In the genomic region with DNA sequence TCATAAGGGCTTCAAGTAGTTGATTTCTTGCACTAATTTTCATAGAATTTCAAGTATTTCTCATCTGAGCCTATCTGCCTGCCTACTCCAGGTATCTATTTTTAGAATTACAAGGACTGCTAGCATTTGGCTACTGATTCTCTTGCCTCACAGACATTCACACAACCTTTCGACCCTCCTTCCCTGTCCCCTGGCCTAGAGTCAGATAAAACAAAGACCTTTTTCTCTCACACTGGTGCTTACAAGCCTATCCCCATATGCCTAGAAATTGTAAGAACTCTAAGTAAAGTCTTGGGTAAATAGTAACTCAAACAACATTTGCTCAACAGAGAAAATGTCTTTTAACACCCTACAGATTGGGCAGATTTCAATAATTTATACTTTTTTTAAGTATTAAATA, we compare ENCODE assay signal across 1 cellular context.
TF ChIP-seq lines count a peak whose summit lies in the region.

No MANE protein-coding gene starts in this region.

TF ChIP-seq in HepG2, 621 proteins besides CTCF, POLR2A, EP300 and RAD21 (continued from another document and continues in another):
- TF ChIP-seq, protein P1, sequence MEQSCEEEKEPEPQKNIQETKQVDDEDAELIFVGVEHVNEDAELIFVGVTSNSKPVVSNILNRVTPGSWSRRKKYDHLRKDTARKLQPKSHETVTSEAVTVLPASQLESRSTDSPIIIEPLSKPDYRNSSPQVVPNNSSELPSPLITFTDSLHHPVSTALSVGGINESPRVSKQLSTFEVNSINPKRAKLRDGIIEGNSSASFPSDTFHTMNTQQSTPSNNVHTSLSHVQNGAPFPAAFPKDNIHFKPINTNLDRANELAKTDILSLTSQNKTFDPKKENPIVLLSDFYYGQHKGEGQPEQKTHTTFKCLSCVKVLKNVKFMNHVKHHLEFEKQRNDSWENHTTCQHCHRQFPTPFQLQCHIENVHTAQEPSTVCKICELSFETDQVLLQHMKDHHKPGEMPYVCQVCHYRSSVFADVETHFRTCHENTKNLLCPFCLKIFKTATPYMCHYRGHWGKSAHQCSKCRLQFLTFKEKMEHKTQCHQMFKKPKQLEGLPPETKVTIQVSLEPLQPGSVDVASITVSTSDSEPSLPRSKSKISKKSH (CRISPR knock-in tag; IDR thresholded peaks at IDR 0.05; ENCODE audit: borderline replicate concordance): no peak
- no peak for TF ChIP-seq PHF20 (CRISPR knock-in tag; IDR thresholded peaks at IDR 0.05)
- no peak for TF ChIP-seq MYC (CRISPR knock-in tag; IDR thresholded peaks at IDR 0.05; ENCODE audit: borderline replicate concordance)
- TF ChIP-seq ZNF687 (CRISPR knock-in tag; IDR thresholded peaks at IDR 0.05): no peak
- no peak for TF ChIP-seq AFF4 (CRISPR knock-in tag; IDR thresholded peaks at IDR 0.05)
- no peak for TF ChIP-seq MTF1 (CRISPR knock-in tag; IDR thresholded peaks at IDR 0.05)
- TF ChIP-seq, protein P2, sequence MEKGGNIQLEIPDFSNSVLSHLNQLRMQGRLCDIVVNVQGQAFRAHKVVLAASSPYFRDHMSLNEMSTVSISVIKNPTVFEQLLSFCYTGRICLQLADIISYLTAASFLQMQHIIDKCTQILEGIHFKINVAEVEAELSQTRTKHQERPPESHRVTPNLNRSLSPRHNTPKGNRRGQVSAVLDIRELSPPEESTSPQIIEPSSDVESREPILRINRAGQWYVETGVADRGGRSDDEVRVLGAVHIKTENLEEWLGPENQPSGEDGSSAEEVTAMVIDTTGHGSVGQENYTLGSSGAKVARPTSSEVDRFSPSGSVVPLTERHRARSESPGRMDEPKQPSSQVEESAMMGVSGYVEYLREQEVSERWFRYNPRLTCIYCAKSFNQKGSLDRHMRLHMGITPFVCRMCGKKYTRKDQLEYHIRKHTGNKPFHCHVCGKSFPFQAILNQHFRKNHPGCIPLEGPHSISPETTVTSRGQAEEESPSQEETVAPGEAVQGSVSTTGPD (CRISPR knock-in tag; IDR thresholded peaks at IDR 0.05): no peak
- TF ChIP-seq, protein P3, sequence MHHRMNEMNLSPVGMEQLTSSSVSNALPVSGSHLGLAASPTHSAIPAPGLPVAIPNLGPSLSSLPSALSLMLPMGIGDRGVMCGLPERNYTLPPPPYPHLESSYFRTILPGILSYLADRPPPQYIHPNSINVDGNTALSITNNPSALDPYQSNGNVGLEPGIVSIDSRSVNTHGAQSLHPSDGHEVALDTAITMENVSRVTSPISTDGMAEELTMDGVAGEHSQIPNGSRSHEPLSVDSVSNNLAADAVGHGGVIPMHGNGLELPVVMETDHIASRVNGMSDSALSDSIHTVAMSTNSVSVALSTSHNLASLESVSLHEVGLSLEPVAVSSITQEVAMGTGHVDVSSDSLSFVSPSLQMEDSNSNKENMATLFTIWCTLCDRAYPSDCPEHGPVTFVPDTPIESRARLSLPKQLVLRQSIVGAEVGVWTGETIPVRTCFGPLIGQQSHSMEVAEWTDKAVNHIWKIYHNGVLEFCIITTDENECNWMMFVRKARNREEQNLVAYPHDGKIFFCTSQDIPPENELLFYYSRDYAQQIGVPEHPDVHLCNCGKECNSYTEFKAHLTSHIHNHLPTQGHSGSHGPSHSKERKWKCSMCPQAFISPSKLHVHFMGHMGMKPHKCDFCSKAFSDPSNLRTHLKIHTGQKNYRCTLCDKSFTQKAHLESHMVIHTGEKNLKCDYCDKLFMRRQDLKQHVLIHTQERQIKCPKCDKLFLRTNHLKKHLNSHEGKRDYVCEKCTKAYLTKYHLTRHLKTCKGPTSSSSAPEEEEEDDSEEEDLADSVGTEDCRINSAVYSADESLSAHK (CRISPR knock-in tag; IDR thresholded peaks at IDR 0.05; ENCODE audit: borderline replicate concordance): no peak
- TF ChIP-seq HMG20A (CRISPR knock-in tag; IDR thresholded peaks at IDR 0.05; ENCODE audit: borderline replicate concordance): peak; percentile 62; the same call in 1 of the 2 replicates
- no peak for TF ChIP-seq NFE2L1 (CRISPR knock-in tag; IDR thresholded peaks at IDR 0.05; ENCODE audit: borderline replicate concordance)
- no peak for TF ChIP-seq SETDB1 (CRISPR knock-in tag; IDR thresholded peaks at IDR 0.05; ENCODE audit: borderline replicate concordance)
- TF ChIP-seq, protein P4, sequence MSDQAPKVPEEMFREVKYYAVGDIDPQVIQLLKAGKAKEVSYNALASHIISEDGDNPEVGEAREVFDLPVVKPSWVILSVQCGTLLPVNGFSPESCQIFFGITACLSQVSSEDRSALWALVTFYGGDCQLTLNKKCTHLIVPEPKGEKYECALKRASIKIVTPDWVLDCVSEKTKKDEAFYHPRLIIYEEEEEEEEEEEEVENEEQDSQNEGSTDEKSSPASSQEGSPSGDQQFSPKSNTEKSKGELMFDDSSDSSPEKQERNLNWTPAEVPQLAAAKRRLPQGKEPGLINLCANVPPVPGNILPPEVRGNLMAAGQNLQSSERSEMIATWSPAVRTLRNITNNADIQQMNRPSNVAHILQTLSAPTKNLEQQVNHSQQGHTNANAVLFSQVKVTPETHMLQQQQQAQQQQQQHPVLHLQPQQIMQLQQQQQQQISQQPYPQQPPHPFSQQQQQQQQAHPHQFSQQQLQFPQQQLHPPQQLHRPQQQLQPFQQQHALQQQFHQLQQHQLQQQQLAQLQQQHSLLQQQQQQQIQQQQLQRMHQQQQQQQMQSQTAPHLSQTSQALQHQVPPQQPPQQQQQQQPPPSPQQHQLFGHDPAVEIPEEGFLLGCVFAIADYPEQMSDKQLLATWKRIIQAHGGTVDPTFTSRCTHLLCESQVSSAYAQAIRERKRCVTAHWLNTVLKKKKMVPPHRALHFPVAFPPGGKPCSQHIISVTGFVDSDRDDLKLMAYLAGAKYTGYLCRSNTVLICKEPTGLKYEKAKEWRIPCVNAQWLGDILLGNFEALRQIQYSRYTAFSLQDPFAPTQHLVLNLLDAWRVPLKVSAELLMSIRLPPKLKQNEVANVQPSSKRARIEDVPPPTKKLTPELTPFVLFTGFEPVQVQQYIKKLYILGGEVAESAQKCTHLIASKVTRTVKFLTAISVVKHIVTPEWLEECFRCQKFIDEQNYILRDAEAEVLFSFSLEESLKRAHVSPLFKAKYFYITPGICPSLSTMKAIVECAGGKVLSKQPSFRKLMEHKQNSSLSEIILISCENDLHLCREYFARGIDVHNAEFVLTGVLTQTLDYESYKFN (CRISPR knock-in tag; conservative IDR thresholded peaks at IDR 0.05): peak; percentile 63; the same call in 1 of the 2 replicates
- no peak for TF ChIP-seq ZNF773 (CRISPR knock-in tag; IDR thresholded peaks at IDR 0.05; ENCODE audit: borderline replicate concordance)
- TF ChIP-seq SAP130 (CRISPR knock-in tag; IDR thresholded peaks at IDR 0.05; ENCODE audit: low read depth): peak; percentile 31
- TF ChIP-seq SP5 (CRISPR knock-in tag; IDR thresholded peaks at IDR 0.05; ENCODE audit: borderline replicate concordance, low read depth): no peak
- TF ChIP-seq, protein P5, sequence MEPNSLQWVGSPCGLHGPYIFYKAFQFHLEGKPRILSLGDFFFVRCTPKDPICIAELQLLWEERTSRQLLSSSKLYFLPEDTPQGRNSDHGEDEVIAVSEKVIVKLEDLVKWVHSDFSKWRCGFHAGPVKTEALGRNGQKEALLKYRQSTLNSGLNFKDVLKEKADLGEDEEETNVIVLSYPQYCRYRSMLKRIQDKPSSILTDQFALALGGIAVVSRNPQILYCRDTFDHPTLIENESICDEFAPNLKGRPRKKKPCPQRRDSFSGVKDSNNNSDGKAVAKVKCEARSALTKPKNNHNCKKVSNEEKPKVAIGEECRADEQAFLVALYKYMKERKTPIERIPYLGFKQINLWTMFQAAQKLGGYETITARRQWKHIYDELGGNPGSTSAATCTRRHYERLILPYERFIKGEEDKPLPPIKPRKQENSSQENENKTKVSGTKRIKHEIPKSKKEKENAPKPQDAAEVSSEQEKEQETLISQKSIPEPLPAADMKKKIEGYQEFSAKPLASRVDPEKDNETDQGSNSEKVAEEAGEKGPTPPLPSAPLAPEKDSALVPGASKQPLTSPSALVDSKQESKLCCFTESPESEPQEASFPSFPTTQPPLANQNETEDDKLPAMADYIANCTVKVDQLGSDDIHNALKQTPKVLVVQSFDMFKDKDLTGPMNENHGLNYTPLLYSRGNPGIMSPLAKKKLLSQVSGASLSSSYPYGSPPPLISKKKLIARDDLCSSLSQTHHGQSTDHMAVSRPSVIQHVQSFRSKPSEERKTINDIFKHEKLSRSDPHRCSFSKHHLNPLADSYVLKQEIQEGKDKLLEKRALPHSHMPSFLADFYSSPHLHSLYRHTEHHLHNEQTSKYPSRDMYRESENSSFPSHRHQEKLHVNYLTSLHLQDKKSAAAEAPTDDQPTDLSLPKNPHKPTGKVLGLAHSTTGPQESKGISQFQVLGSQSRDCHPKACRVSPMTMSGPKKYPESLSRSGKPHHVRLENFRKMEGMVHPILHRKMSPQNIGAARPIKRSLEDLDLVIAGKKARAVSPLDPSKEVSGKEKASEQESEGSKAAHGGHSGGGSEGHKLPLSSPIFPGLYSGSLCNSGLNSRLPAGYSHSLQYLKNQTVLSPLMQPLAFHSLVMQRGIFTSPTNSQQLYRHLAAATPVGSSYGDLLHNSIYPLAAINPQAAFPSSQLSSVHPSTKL (CRISPR knock-in tag; IDR thresholded peaks at IDR 0.05): peak; percentile 80
- TF ChIP-seq ZNF232 (CRISPR knock-in tag; IDR thresholded peaks at IDR 0.05; ENCODE audit: borderline replicate concordance): no peak
- no peak for TF ChIP-seq ZNF276 (CRISPR knock-in tag; IDR thresholded peaks at IDR 0.05; ENCODE audit: low read depth)
- no peak for TF ChIP-seq ZNF674 (CRISPR knock-in tag; IDR thresholded peaks at IDR 0.05; ENCODE audit: low read depth)
- peak; percentile 35; the same call in 1 of the 2 replicates for TF ChIP-seq TBX2 (CRISPR knock-in tag; IDR thresholded peaks at IDR 0.05; ENCODE audit: borderline replicate concordance)
- TF ChIP-seq CBX1 (IDR thresholded peaks at IDR 0.05; ENCODE audit: low read depth): no peak
- TF ChIP-seq BRD4 (CRISPR knock-in tag; IDR thresholded peaks at IDR 0.05): no peak
- TF ChIP-seq EEA1 (CRISPR knock-in tag; IDR thresholded peaks at IDR 0.05; ENCODE audit: borderline replicate concordance): no peak
- TF ChIP-seq, protein P6, sequence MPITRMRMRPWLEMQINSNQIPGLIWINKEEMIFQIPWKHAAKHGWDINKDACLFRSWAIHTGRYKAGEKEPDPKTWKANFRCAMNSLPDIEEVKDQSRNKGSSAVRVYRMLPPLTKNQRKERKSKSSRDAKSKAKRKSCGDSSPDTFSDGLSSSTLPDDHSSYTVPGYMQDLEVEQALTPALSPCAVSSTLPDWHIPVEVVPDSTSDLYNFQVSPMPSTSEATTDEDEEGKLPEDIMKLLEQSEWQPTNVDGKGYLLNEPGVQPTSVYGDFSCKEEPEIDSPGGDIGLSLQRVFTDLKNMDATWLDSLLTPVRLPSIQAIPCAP (CRISPR knock-in tag; IDR thresholded peaks at IDR 0.05; ENCODE audit: low read depth): no peak
- no peak for TF ChIP-seq ZNF343 (CRISPR knock-in tag; IDR thresholded peaks at IDR 0.05)
- TF ChIP-seq TCF12 (IDR thresholded peaks at IDR 0.05): no peak
- no peak for TF ChIP-seq TCF12 (CRISPR knock-in tag; IDR thresholded peaks at IDR 0.05)
- no peak for TF ChIP-seq TGIF2 (CRISPR knock-in tag; IDR thresholded peaks at IDR 0.05)
